ENCODE assay signal across 8 cellular contexts in genomic region chr7:73324081-73324845, GRCh38. TPM values are rescaled to one million over a fixed set of nuclear protein-coding genes. Genes with fewer than 3 reads are reported as not detected.
DNase-seq lines count a peak whose midpoint lies in the region; ATAC-seq, FAIRE-seq and TF ChIP-seq lines count a peak whose summit lies in the region.
"Not testable (repeated sequence)": the region's sequence is repeated elsewhere in the genome, so short reads cannot be mapped to it uniquely, and the experiment has no call there.

No MANE protein-coding gene starts in this region.

- H3K27ac Mint-ChIP-seq in astrocyte (ENCODE audit: unreplicated experiment), result not testable (repeated sequence)

- peak overlapping the region; percentile 20; the same call in 1 of the 2 replicates for H3K27ac ChIP-seq in DND-41 (ENCODE audit: low read length)
- H3K27ac ChIP-seq in VCaP, result peak overlapping the region; percentile 32; the same call in 1 of the 2 replicates
- not testable (repeated sequence) for H3K27ac ChIP-seq in astrocyte (ENCODE audit: low read depth, low read length); ovary; testis

- H2AFZ ChIP-seq in DND-41 (ENCODE audit: low read depth, low read length) (peak overlapping the region; percentile 25), astrocyte (ENCODE audit: low read depth, low read length) (peak overlapping the region; percentile 47)

- not testable (repeated sequence) for H3K9me3 Mint-ChIP-seq in astrocyte (ENCODE audit: unreplicated experiment)

- not testable (repeated sequence) for TF ChIP-seq POLR2A in ovary (IDR thresholded peaks at IDR 0.05); testis (IDR thresholded peaks at IDR 0.05)

- not testable (repeated sequence) for H3K9ac ChIP-seq in DND-41 (ENCODE audit: low read depth, low read length); astrocyte (ENCODE audit: low read length)

- intact Hi-C loops in left cardiac atrium (cut with DNase I); ovary (cut with DNase I); testis (cut with DNase I; ENCODE audit: low total_unique reads): not testable (repeated sequence)

- not testable (repeated sequence) for H3K36me3 Mint-ChIP-seq in astrocyte (ENCODE audit: low read depth, unreplicated experiment)

- H3K27me3 ChIP-seq in DND-41 (ENCODE audit: insufficient read depth, low read length, poor library complexity); astrocyte (ENCODE audit: insufficient read depth, low read length); ovary; testis: not testable (repeated sequence)

- DNase-seq in DND-41 (peak; percentile 61), NCI-H345 (lab: John Stamatoyannopoulos, UW) (peak; percentile 75), astrocyte (ENCODE audit: low read depth) (peak; percentile 31), left cardiac atrium (peak; percentile 40), ovary (peak in 3 of 5 donors; percentile 26 to 49 (median 37)), testis (peak; percentile 59)

- H3K36me3 ChIP-seq in DND-41 (ENCODE audit: insufficient read depth, low read length); astrocyte (ENCODE audit: insufficient read depth, low read length); ovary; testis (ENCODE audit: low read depth, missing control alignments): not testable (repeated sequence)

- H4K20me1 ChIP-seq in DND-41 (ENCODE audit: insufficient read depth, low read length); astrocyte (ENCODE audit: insufficient read depth, low read length): not testable (repeated sequence)

- TF ChIP-seq EP300 in ovary (IDR thresholded peaks at IDR 0.05), result not testable (repeated sequence)

- H3K79me2 ChIP-seq in DND-41 (ENCODE audit: insufficient read depth, low read length); astrocyte (ENCODE audit: insufficient read depth, low read length): not testable (repeated sequence)

- FAIRE-seq in astrocyte (lab: Jason Lieb, UNC), result not testable (repeated sequence)

- H3K9me3 ChIP-seq in DND-41 (ENCODE audit: insufficient read depth, low read length, severe bottlenecking); astrocyte (ENCODE audit: insufficient read depth, low read depth, low read length); ovary; testis: not testable (repeated sequence)

- not testable (repeated sequence) for H3K4me2 ChIP-seq in DND-41 (ENCODE audit: insufficient read depth, low read length)
- peak overlapping the region; percentile 73 for H3K4me2 ChIP-seq in astrocyte (ENCODE audit: low read length)

- not testable (repeated sequence) for H3K4me1 Mint-ChIP-seq in astrocyte (ENCODE audit: low read depth, unreplicated experiment)

- not testable (repeated sequence) for H3K4me1 ChIP-seq in DND-41 (ENCODE audit: insufficient read depth, low read length); astrocyte (ENCODE audit: insufficient read depth, low read length); ovary (ENCODE audit: insufficient read depth)
- peaks cover 10% of the 10 kb centered on the region for H3K4me1 ChIP-seq in testis

- peak overlapping the region; percentile 50 for H3K4me3 Mint-ChIP-seq in astrocyte (ENCODE audit: unreplicated experiment)

- TF ChIP-seq CTCF in DND-41 (IDR thresholded peaks at IDR 0.05; ENCODE audit: borderline replicate concordance, extremely low read depth, low read length, poor library complexity, severe bottlenecking), result peak; percentile 64
- peak; percentile 71 for TF ChIP-seq CTCF in VCaP (conservative IDR thresholded peaks at IDR 0.05)
- peak; percentile 34 for TF ChIP-seq CTCF in astrocyte (IDR thresholded peaks at IDR 0.05; ENCODE audit: insufficient read depth, low read depth, low read length)
- not testable (repeated sequence) for TF ChIP-seq CTCF in ovary (IDR thresholded peaks at IDR 0.05)
- peak in 2 of 3 experiments; percentile 10 to 42 for TF ChIP-seq CTCF in testis (IDR thresholded peaks at IDR 0.05)

- ATAC-seq in DND-41 (ENCODE audit: insufficient read depth, low read depth) (peak; percentile 80), HG03280 (IDR thresholded peaks at IDR 0.05; ENCODE audit: unreplicated experiment) (peak; percentile 51), left cardiac atrium (peak; percentile 58 to 68)

- 10 to 17% (median 10%) methylated on average over 16 to 31 of the region's 31 CpGs for WGBS in ovary, 3 donors
- 28 to 31% methylated on average over 17 to 23 of the region's 31 CpGs for WGBS in testis, 2 donors

- not testable (repeated sequence) for H3K4me3 ChIP-seq in DND-41 (ENCODE audit: low read depth in 1 of 2, low read length in 2 of 2); ovary; testis
- peak overlapping the region; percentile 28 for H3K4me3 ChIP-seq in astrocyte (ENCODE audit: insufficient read depth, low read depth, low read length)

- H3K27me3 Mint-ChIP-seq in astrocyte (ENCODE audit: low read depth, unreplicated experiment), result peaks cover 27% of the 10 kb centered on the region

RNA-seq across cellular contexts. Expression of gene TRIM50, which starts 3.6 kb away (rescaled TPM):
- total RNA-seq in astrocyte (not detected in 2 replicates), left cardiac atrium (under 1 TPM in 1 of 2 donors, not detected in 1; 0.56 TPM), ovary (under 1 TPM in 4 of 7 donors, not detected in 3; 0.24 to 0.34 (median 0.26) TPM), testis (10 to 100 TPM; 13.5 to 16.3 TPM)
- polyA plus RNA-seq in ovary (under 1 TPM; 0.08 to 0.24 TPM), testis (ENCODE audit: insufficient read depth, low read depth, low replicate concordance) (10.8 TPM)

RNA-seq across cellular contexts. Expression of gene FKBP6, which starts 3.7 kb away (rescaled TPM):
- not detected in 2 replicates for total RNA-seq in astrocyte
- not detected for total RNA-seq in left cardiac atrium
- total RNA-seq in ovary, result under 1 TPM in 1 of 7 donors, not detected in 6; 0.47 TPM
- polyA plus RNA-seq in ovary, result under 1 TPM in 1 of 2 donors, not detected in 1; 0.27 TPM
- 10 to 100 TPM; 45.4 to 60.9 TPM for total RNA-seq in testis
- polyA plus RNA-seq in testis (ENCODE audit: insufficient read depth, low read depth, low replicate concordance), result 148 TPM

RNA-seq across cellular contexts. Expression of gene NSUN5, which starts 15.6 kb away (rescaled TPM):
- total RNA-seq in astrocyte, result 26.0 and 27.6 TPM in 2 replicates
- total RNA-seq in left cardiac atrium, result 10 to 100 TPM; 15.5 to 15.6 TPM
- total RNA-seq in ovary, result 10 to 100 TPM; 14.7 to 24.3 (median 17.9) TPM
- 10 to 100 TPM in 1 of 2 donors, 1 to 10 TPM in 1; 3.7 to 19.9 TPM for polyA plus RNA-seq in ovary
- 10 to 100 TPM; 44.3 to 53.9 TPM for total RNA-seq in testis
- polyA plus RNA-seq in testis (ENCODE audit: insufficient read depth, low read depth, low replicate concordance), result 36.9 TPM

Comparison
In these comparisons a context has a peak if more than half of its experiments do, and no peak if none do; other contexts are left out.
1. RNA of gene TRIM50, which starts 3.6 kb away (total RNA-seq): 13.5 to 16.3 TPM in testis; 0.56 TPM in left cardiac atrium, 0.24 to 0.34 TPM in ovary and not detected in astrocyte; every median in the first group is over 4 times any median in the second.
2. RNA of gene FKBP6, which starts 3.7 kb away (total RNA-seq): 45.4 to 60.9 TPM in testis; not detected in astrocyte, not detected in left cardiac atrium and 0.47 TPM in ovary; every median in the first group is over 10 times any median in the second.
3. Peak in every context shown above with its lines, with median percentiles within 50 percentile points of each other: ATAC-seq and DNase-seq.